Comparison of ENCODE assay signal across 8 cellular contexts in the genomic region with DNA sequence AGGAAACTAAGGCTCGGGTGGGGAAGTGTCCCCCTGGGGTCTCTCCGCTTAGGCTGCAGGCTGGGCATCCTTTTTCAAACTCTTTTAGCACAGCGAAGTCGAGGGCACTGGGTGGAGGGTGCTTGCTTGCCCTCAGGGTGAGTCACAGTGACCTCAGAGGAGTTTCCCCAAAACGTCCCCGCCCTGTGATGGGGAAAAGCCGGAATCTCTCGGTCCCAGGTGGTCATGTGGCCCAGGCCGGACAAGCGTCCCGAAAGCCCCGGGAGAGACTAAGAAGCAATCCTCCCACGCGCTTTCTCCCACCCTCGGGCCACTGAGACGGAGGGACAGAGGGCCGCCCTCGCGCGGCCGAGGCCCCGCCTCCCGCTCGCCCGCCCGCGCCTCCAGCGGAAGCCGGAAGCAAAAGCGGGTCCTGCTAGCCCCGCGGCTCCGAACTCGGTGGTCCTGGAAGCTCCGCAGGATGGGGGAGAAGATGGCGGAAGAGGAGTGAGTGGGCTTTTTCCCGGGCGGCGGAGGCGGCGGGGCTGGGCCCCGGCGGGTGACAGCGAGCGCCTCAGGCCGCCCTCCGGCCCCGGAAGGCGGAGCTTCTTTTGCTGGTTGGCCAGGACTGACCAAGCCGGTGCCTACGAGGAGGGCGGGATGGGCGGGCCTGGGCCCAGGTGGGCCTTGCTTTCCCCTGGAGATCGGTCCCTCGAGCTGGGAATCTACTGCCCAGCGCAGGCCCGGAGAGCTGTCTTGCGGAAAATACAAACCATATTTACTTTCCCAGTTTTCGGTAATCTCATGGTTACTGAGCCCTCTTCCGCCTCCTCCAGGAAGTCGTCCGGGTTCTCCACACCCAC. TPM values are rescaled to one million over a fixed set of nuclear protein-coding genes. Genes with fewer than 3 reads are reported as not detected.
DNase-seq lines count a peak whose midpoint lies in the region; ATAC-seq, FAIRE-seq and TF ChIP-seq lines count a peak whose summit lies in the region.

A gene with protein sequence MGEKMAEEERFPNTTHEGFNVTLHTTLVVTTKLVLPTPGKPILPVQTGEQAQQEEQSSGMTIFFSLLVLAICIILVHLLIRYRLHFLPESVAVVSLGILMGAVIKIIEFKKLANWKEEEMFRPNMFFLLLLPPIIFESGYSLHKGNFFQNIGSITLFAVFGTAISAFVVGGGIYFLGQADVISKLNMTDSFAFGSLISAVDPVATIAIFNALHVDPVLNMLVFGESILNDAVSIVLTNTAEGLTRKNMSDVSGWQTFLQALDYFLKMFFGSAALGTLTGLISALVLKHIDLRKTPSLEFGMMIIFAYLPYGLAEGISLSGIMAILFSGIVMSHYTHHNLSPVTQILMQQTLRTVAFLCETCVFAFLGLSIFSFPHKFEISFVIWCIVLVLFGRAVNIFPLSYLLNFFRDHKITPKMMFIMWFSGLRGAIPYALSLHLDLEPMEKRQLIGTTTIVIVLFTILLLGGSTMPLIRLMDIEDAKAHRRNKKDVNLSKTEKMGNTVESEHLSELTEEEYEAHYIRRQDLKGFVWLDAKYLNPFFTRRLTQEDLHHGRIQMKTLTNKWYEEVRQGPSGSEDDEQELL (plus strand): TSS at position 366 of the 842 bp plus-strand sequence. CDS start 95 bp downstream, at position 461.

- peak within 1 kb of the TSS; percentile 34 for H2AFZ ChIP-seq in ACC112 (ENCODE audit: low read length, unreplicated experiment)

- no peaks in the 10 kb centered on the region for H3K36me3 ChIP-seq in ACC112 (ENCODE audit: insufficient read depth, low read length)
- H3K36me3 ChIP-seq in breast epithelium: no peaks in the 10 kb centered on the region
- peaks cover 0 to 2% of the 10 kb centered on the region in 2 donors for H3K36me3 ChIP-seq in small intestine (ENCODE audit: control insufficient read depth in 2 of 2, insufficient read depth in 2 of 2, low read length in 2 of 2)

- H3K27me3 ChIP-seq in ACC112 (ENCODE audit: insufficient read depth, low read length): no peaks in the 10 kb centered on the region
- H3K27me3 ChIP-seq in breast epithelium: no peaks in the 10 kb centered on the region
- no peaks in the 10 kb centered on the region for H3K27me3 ChIP-seq in small intestine (ENCODE audit: control insufficient read depth in 2 of 2, insufficient read depth in 2 of 2, low read length in 2 of 2)

- peak within 1 kb of the TSS; percentile 85 for H3K27ac ChIP-seq in ACC112 (ENCODE audit: low read depth, low read length)
- H3K27ac ChIP-seq in VCaP: peak within 1 kb of the TSS; percentile 90
- H3K27ac ChIP-seq in breast epithelium: peak within 1 kb of the TSS; percentile 97
- H3K27ac ChIP-seq in small intestine (ENCODE audit: low read depth in 1 of 2, low read length in 1 of 2): peak within 1 kb of the TSS; percentile 88 to 91

- H3K4me3 ChIP-seq in ACC112 (ENCODE audit: low read depth, low read length): peak within 1 kb of the TSS; percentile 91
- peak within 1 kb of the TSS; percentile 86 to 94 (median 90) for H3K4me3 ChIP-seq in breast epithelium
- peak within 1 kb of the TSS; percentile 66 to 67 for H3K4me3 ChIP-seq in small intestine (ENCODE audit: low read depth in 1 of 2, low read length in 2 of 2)

- intact Hi-C loops in breast epithelium (cut with DNase I; ENCODE audit: low total_unique reads): no loop called here

- H3K79me2 ChIP-seq in ACC112 (ENCODE audit: control insufficient read depth, insufficient read depth, low read length, unreplicated experiment): peaks cover 16% of the 10 kb centered on the region

- WGBS in small intestine, 3 donors: 0 to 1% (median 0%) methylated on average over 40 to 62 of the region's 62 CpGs

- peaks cover 23% of the 10 kb centered on the region for H3K4me1 ChIP-seq in ACC112 (ENCODE audit: control insufficient read depth, insufficient read depth, low read length, unreplicated experiment)
- H3K4me1 ChIP-seq in breast epithelium: peaks cover 0 to 6% of the 10 kb centered on the region in 2 donors
- H3K4me1 ChIP-seq in small intestine (ENCODE audit: control insufficient read depth in 2 of 2, insufficient read depth in 1 of 2, low read depth in 1 of 2, low read length in 1 of 2): peaks cover 2 to 5% of the 10 kb centered on the region in 2 donors

- ATAC-seq in GM18867 (IDR thresholded peaks at IDR 0.05; ENCODE audit: unreplicated experiment) (peak; percentile 84), HG03097 (IDR thresholded peaks at IDR 0.05; ENCODE audit: low FRiP score, unreplicated experiment) (peak; percentile 77)

- TF ChIP-seq POLR2A in breast epithelium (IDR thresholded peaks at IDR 0.05): peak; percentile 65

- H3K9me3 ChIP-seq in breast epithelium (no peaks in the 10 kb centered on the region), small intestine (ENCODE audit: control insufficient read depth, low read depth) (no peaks in the 10 kb centered on the region)

- peak; percentile 69 for DNase-seq in NCI-H2196 treated with DMSO at 0.1 percent for 48 hours (lab: John Stamatoyannopoulos, UW; ENCODE audit: unreplicated experiment)
- DNase-seq in breast epithelium (ENCODE audit: low spot score in 2 of 2): peak; percentile 67 to 74
- peak; percentile 94 for DNase-seq in iPS-NIHi11 (ENCODE audit: low spot score)
- DNase-seq in small intestine: peak; percentile 77

- TF ChIP-seq CTCF in VCaP (conservative IDR thresholded peaks at IDR 0.05) (peak; percentile 64), breast epithelium (IDR thresholded peaks at IDR 0.05) (peak in 1 of 3 donors; percentile 27)

- FAIRE-seq in small intestine (lab: Jason Lieb, UNC): no peak

RNA-seq across cellular contexts. Expression of the gene that starts here (rescaled TPM):
- 10 to 100 TPM; 11.8 to 13.5 (median 13.3) TPM for total RNA-seq in breast epithelium
- polyA plus RNA-seq in small intestine: 1 to 10 TPM; 3.5 to 8.3 (median 4.0) TPM

Comparison
In these comparisons a context has a peak if more than half of its experiments do, and no peak if none do; other contexts are left out.
1. Peak in every context shown above with its lines: DNase-seq, ATAC-seq, H3K4me3 ChIP-seq and H3K27ac ChIP-seq.